17 cellular contexts compared by ENCODE assay signal in the genomic region with DNA sequence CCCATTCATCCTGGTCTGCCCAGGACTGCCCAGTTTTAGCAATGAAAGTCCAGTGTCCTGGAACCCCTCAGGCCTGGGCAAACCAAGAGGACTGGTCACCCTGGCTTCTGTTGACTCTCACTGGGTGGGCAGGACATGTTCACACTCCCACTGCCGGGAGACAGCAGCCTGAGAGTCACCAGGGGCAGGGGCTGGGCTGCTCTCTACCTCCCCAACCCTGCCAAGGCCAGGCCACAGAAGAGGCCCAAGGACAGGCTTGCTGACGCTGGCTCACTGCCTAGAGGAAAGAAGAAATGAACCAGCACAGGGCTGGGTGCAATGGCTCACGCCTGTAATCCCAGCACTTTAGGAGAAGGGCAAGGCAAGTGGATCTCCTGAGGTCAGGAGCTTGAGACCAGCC. TPM values are rescaled to one million over a fixed set of nuclear protein-coding genes. Genes with fewer than 3 reads are reported as not detected.
DNase-seq lines count a peak whose midpoint lies in the region; ATAC-seq and TF ChIP-seq lines count a peak whose summit lies in the region.
"Had no signal": no experiment of that assay in that cellular context is flagged by ENCODE, and none has a peak within 500 bp of the region (broad histone marks: within the 10 kb centered on the region; RNA-seq: fewer than 3 reads in every experiment).

No MANE protein-coding gene starts in this region.

- no peaks in the 10 kb centered on the region for H3K9me2 ChIP-seq in hepatocyte (replicated peaks; ENCODE audit: insufficient read depth)

- 73% methylated on average over 3 of the region's 3 CpGs for WGBS in hepatocyte (ENCODE audit: low lambda C conversion rate, missing lambda C conversion rate)
- whole genome bisulfite sequencing in testis, 2 donors, result 35 to 51% methylated on average over 3 of the region's 3 CpGs
- 94% methylated on average over 3 of the region's 3 CpGs for WGBS in suprapubic skin

- no peaks in the 10 kb centered on the region for H4K20me1 ChIP-seq in hepatocyte (ENCODE audit: insufficient read depth, poor library complexity, severe bottlenecking)
- no peaks in the 10 kb centered on the region for H4K20me1 ChIP-seq in osteoblast (ENCODE audit: insufficient read depth, low read length)
- H4K20me1 ChIP-seq: BLaER1 treated with 17β-estradiol and CSF1 and Interleukin-3, amounts not matched to agents 10 nM and 100 nM had no signal

- H3K36me3 ChIP-seq in cardiac muscle cell (no peaks in the 10 kb centered on the region), hepatocyte (replicated peaks; ENCODE audit: insufficient read depth, low read depth) (no peaks in the 10 kb centered on the region), osteoblast (ENCODE audit: insufficient read depth, low read length) (no peaks in the 10 kb centered on the region), testis (ENCODE audit: low read depth, missing control alignments) (no peaks in the 10 kb centered on the region), suprapubic skin (no peaks in the 10 kb centered on the region)
- H3K36me3 ChIP-seq: BLaER1 treated with 17β-estradiol and CSF1 and Interleukin-3, amounts not matched to agents 10 nM and 100 nM had no signal

- no peak for TF ChIP-seq POLR2A in testis (IDR thresholded peaks at IDR 0.05)
- no peak for TF ChIP-seq POLR2A in suprapubic skin (IDR thresholded peaks at IDR 0.05)

- H2AFZ ChIP-seq in hepatocyte (no peak overlapping the region), osteoblast (ENCODE audit: low read length) (no peak overlapping the region)

- H3K27me3 ChIP-seq in cardiac muscle cell (no peaks in the 10 kb centered on the region), hepatocyte (no peaks in the 10 kb centered on the region), osteoblast (ENCODE audit: insufficient read depth, low read length) (peaks cover 18% of the 10 kb centered on the region), testis (no peaks in the 10 kb centered on the region), suprapubic skin (peaks cover 3% of the 10 kb centered on the region)
- H3K27me3 ChIP-seq: BLaER1 treated with 17β-estradiol and CSF1 and Interleukin-3, amounts not matched to agents 10 nM and 100 nM had no signal

- H3K79me2 ChIP-seq in hepatocyte (no peaks in the 10 kb centered on the region), osteoblast (ENCODE audit: insufficient read depth, low read length) (no peaks in the 10 kb centered on the region)

- no peak for TF ChIP-seq EP300 in suprapubic skin (IDR thresholded peaks at IDR 0.05)

- intact Hi-C loops in Right ventricle myocardium superior (cut with DNase I), result no loop called here
- intact Hi-C loops in testis (cut with DNase I; ENCODE audit: low total_unique reads), result loop anchor here (5.0 kb wide), 1 partner anchor 50 kb away; the partner anchor contains the start of gene NOL4L

- H3K4me3 ChIP-seq in cardiac muscle cell, result no peak overlapping the region
- H3K4me3 ChIP-seq in hepatocyte, result no peak overlapping the region
- H3K4me3 ChIP-seq in osteoblast (ENCODE audit: insufficient read depth, low read length), result no peak overlapping the region
- no peak overlapping the region for H3K4me3 ChIP-seq in testis
- H3K4me3 ChIP-seq in suprapubic skin, result no peak overlapping the region
- H3K4me3 ChIP-seq: BLaER1 treated with 17β-estradiol and CSF1 and Interleukin-3, amounts not matched to agents 10 nM and 100 nM had no signal

- H3K9me3 ChIP-seq in cardiac muscle cell (ENCODE audit: low read depth) (no peaks in the 10 kb centered on the region), hepatocyte (ENCODE audit: low read depth) (no peaks in the 10 kb centered on the region), osteoblast (ENCODE audit: low read depth, low read length) (no peaks in the 10 kb centered on the region), testis (no peaks in the 10 kb centered on the region), suprapubic skin (no peaks in the 10 kb centered on the region)
- H3K9me3 ChIP-seq: BLaER1 treated with 17β-estradiol and CSF1 and Interleukin-3, amounts not matched to agents 10 nM and 100 nM had no signal

- in situ Hi-C loops in G401 (cut with HindIII; ENCODE audit: low sequenced_read_pairs), result no loop called here

- DNase-seq in cardiac muscle cell (ENCODE audit: low read depth in 1 of 2, low spot score in 1 of 2), result peak in 1 of 2 donors; percentile 24
- no peak for DNase-seq in Right ventricle myocardium superior
- DNase-seq in hepatocyte (ENCODE audit: low spot score), result no peak
- DNase-seq in osteoblast (ENCODE audit: insufficient read length, low spot score, missing footprints), result peak; percentile 65
- peak; percentile 80 for DNase-seq in testis
- DNase-seq in AG20443 (ENCODE audit: low spot score), result no peak
- no peak for DNase-seq in G401 (ENCODE audit: low spot score)
- DNase-seq in suprapubic skin (ENCODE audit: low spot score in 2 of 2), result no peak
- DNase-seq: AML-193; CD4-positive, CD25-positive, alpha-beta regulatory T cell; DMS53; HCEC 1CT; HFFc6 had no signal

- H3K27ac ChIP-seq in cardiac muscle cell (peak overlapping the region; percentile 51), hepatocyte (no peak overlapping the region), osteoblast (ENCODE audit: low read depth, low read length) (no peak overlapping the region), testis (peak overlapping the region; percentile 6 to 19), suprapubic skin (no peak overlapping the region)
- H3K27ac ChIP-seq: 22Rv1; BLaER1 treated with 17β-estradiol and CSF1 and Interleukin-3, amounts not matched to agents 10 nM and 100 nM had no signal

- H3K4me2 ChIP-seq in hepatocyte (peak overlapping the region; percentile 48), osteoblast (ENCODE audit: insufficient read depth, low read length) (no peak overlapping the region)

- ATAC-seq in Right ventricle myocardium superior (ENCODE audit: poor library complexity), result no peak

- TF ChIP-seq CTCF in cardiac muscle cell (IDR thresholded peaks at IDR 0.05; ENCODE audit: low read depth, low read length) (no peak), hepatocyte (IDR thresholded peaks at IDR 0.05; ENCODE audit: poor library complexity) (no peak), osteoblast (IDR thresholded peaks at IDR 0.05; ENCODE audit: extremely low read depth, low read depth, low read length) (no peak), testis (IDR thresholded peaks at IDR 0.05) (no peak), suprapubic skin (IDR thresholded peaks at IDR 0.05) (no peak)

- H3K4me1 ChIP-seq in cardiac muscle cell (ENCODE audit: low read depth) (peaks cover 26% of the 10 kb centered on the region), hepatocyte (ENCODE audit: insufficient read depth) (peaks cover 27% of the 10 kb centered on the region), osteoblast (ENCODE audit: insufficient read depth, low read length) (peaks cover 8% of the 10 kb centered on the region), testis (peaks cover 50% of the 10 kb centered on the region), suprapubic skin (peaks cover 3% of the 10 kb centered on the region)

RNA-seq across cellular contexts. Expression of gene C20orf203, which starts 36.9 kb away (rescaled TPM):
- total RNA-seq in cardiac muscle cell (0.18 and 1.6 TPM in 2 replicates), Right ventricle myocardium superior (not detected), hepatocyte (not detected in 2 replicates), osteoblast (under 0.01 and 0.29 TPM in 2 replicates), testis (under 1 TPM; 0.47 to 0.74 TPM), suprapubic skin (under 1 TPM in 2 of 4 donors, not detected in 2; 0.15 to 0.97 TPM)
- polyA plus RNA-seq in cardiac muscle cell (1.3 and 5.1 TPM in 2 replicates), hepatocyte (not detected in 2 replicates), testis (ENCODE audit: insufficient read depth, low read depth, low replicate concordance) (0.16 TPM)
- not detected in 2 replicates for total RNA-seq in G401 (2014; rRNA removed; shearing (Covaris generic))
- total RNA-seq: A673, H4, HFFc6 had no signal

RNA-seq across cellular contexts. Expression of gene NOL4L, which starts 51.7 kb away (rescaled TPM):
- total RNA-seq in cardiac muscle cell (34.9 and 42.9 TPM in 2 replicates), Right ventricle myocardium superior (3.5 TPM), hepatocyte (34.3 and 35.6 TPM in 2 replicates), osteoblast (5.9 and 6.2 TPM in 2 replicates), testis (100 to 1,000 TPM in 1 of 2 donors, 10 to 100 TPM in 1; 100.0 to 115 TPM), suprapubic skin (10 to 100 TPM in 1 of 4 donors, 1 to 10 TPM in 3; 2.6 to 12.8 (median 6.4) TPM)
- polyA plus RNA-seq in cardiac muscle cell (24.6 and 29.9 TPM in 2 replicates), hepatocyte (42.9 and 44.2 TPM in 2 replicates), testis (ENCODE audit: insufficient read depth, low read depth, low replicate concordance) (129 TPM)
- total RNA-seq in G401 (2014; rRNA removed; shearing (Covaris generic)), result 6.1 and 8.5 TPM in 2 replicates

Comparison
In these comparisons a context has a peak if more than half of its experiments do, and no peak if none do; other contexts are left out.
1. DNase-seq: peak in osteoblast (single experiment) and testis (single experiment); none in Right ventricle myocardium superior (single experiment), hepatocyte (single experiment), AG20443 (single experiment), G401 (single experiment) and suprapubic skin (0 of 2).
2. H3K27ac ChIP-seq: peak in cardiac muscle cell (single experiment) and testis (2 of 2); none in hepatocyte (single experiment), osteoblast (single experiment) and suprapubic skin (single experiment).